Comparison of ENCODE assay signal across 8 cellular contexts in the genomic region with DNA sequence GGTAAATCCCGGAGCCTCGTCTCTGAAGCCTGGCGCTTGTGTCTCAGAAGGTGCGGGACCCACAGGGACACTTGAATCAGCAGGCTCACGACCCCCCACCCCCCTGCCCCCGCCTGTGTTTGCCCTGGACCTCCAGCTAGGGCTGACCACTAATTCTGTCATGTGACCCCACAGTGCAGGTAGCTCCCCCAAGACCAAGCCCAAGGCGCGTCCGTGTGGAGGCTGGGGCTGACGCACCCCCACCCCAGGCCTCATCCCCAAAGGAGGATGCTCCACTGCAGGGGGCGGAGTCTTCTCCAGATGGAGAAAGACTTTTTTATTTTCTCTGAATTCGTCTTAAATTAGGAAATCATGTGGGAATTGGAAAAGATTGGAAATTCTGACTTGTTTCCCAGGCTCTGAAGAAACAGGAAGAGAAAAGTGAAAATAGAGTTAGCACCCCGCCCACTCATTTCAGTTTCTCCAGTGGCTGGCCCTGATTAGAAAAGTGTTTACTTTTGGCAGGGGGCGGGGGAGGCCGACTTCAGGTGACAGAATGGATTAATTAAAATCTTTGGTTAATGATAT. TPM values are rescaled to one million over a fixed set of nuclear protein-coding genes. Genes with fewer than 3 reads are reported as not detected.
DNase-seq lines count a peak whose midpoint lies in the region; ATAC-seq and TF ChIP-seq lines count a peak whose summit lies in the region.

No MANE protein-coding gene starts in this region.

- H3K9ac ChIP-seq in BLaER1 (peak overlapping the region; percentile 90), Karpas-422 (ENCODE audit: low read length) (peak overlapping the region; percentile 93)

- H3K9me3 ChIP-seq in BLaER1 = no peaks in the 10 kb centered on the region
- H3K9me3 ChIP-seq in Karpas-422 (ENCODE audit: low read length) = no peaks in the 10 kb centered on the region

- no peaks in the 10 kb centered on the region for H3K9me3 Mint-ChIP-seq in activated T-cell treated with anti-CD3 and anti-CD28 coated beads, Interleukin-2, amount 50 U/mL, for 72 hours
- H3K9me3 Mint-ChIP-seq in natural killer cell = no peaks in the 10 kb centered on the region

- H4K20me1 ChIP-seq in BLaER1 = peaks cover 37% of the 10 kb centered on the region
- peaks cover 19% of the 10 kb centered on the region for H4K20me1 ChIP-seq in Karpas-422 (ENCODE audit: insufficient read depth, low read depth, low read length)

- peak; percentile 19 for ATAC-seq in GM19351 (IDR thresholded peaks at IDR 0.05; ENCODE audit: unreplicated experiment)
- peak; percentile 26 to 37 for ATAC-seq in activated T-cell treated with anti-CD3 and anti-CD28 coated beads, Interleukin-2, amount 50 U/mL, for 72 hours (replicated peaks in 1 of 2)
- ATAC-seq in natural killer cell = peak in 1 of 3 donors; percentile 3
- ATAC-seq in GM21526 (IDR thresholded peaks at IDR 0.05; ENCODE audit: low FRiP score, unreplicated experiment) = no peak

- DNase-seq in Karpas-422 = peak; percentile 63
- peak; percentile 61 to 64 for DNase-seq in activated T-cell treated with anti-CD3 and anti-CD28 coated beads, Interleukin-2, amount 50 U/mL, for 72 hours
- peak; percentile 68 for DNase-seq in fibroblast of villous mesenchyme (ENCODE audit: low read depth)
- DNase-seq in natural killer cell = no peak

- peak overlapping the region; percentile 93 to 95 for H3K4me3 Mint-ChIP-seq in activated T-cell treated with anti-CD3 and anti-CD28 coated beads, Interleukin-2, amount 50 U/mL, for 72 hours
- peak overlapping the region; percentile 92 for H3K4me3 Mint-ChIP-seq in natural killer cell

- 3% methylated on average over 15 of the region's 15 CpGs for WGBS in urinary bladder

- no peaks in the 10 kb centered on the region for H3K27me3 Mint-ChIP-seq in activated T-cell treated with anti-CD3 and anti-CD28 coated beads, Interleukin-2, amount 50 U/mL, for 72 hours (ENCODE audit: low read depth)
- no peaks in the 10 kb centered on the region for H3K27me3 Mint-ChIP-seq in natural killer cell (ENCODE audit: low read depth in 2 of 2)

- no peaks in the 10 kb centered on the region for H3K9me2 ChIP-seq in Karpas-422 (replicated peaks; ENCODE audit: insufficient read depth, low read length)

- H2AFZ ChIP-seq in Karpas-422 (ENCODE audit: low read length) = peak overlapping the region; percentile 89

- TF ChIP-seq CTCF in fibroblast of villous mesenchyme (IDR thresholded peaks at IDR 0.05; ENCODE audit: insufficient read depth, low read depth, low read length) (no peak), natural killer cell (IDR thresholded peaks at IDR 0.05) (no peak)

- H3K4me3 ChIP-seq in BLaER1 (peak overlapping the region; percentile 95), Karpas-422 (ENCODE audit: low read length) (peak overlapping the region; percentile 100), fibroblast of villous mesenchyme (ENCODE audit: low read depth, low read length) (peak overlapping the region; percentile 77), urinary bladder (ENCODE audit: low read depth, low read length) (peak overlapping the region; percentile 82)

- peaks cover 13 to 18% of the 10 kb centered on the region in 2 donors for H3K36me3 Mint-ChIP-seq in activated T-cell treated with anti-CD3 and anti-CD28 coated beads, Interleukin-2, amount 50 U/mL, for 72 hours (ENCODE audit: insufficient read depth in 2 of 2)
- H3K36me3 Mint-ChIP-seq in natural killer cell = peaks cover 8% of the 10 kb centered on the region

- H3K4me1 ChIP-seq in BLaER1 (peaks cover 33% of the 10 kb centered on the region), Karpas-422 (ENCODE audit: low read length) (peaks cover 18% of the 10 kb centered on the region), urinary bladder (ENCODE audit: insufficient read depth) (no peaks in the 10 kb centered on the region)

- H3K27ac ChIP-seq in BLaER1 (peak overlapping the region; percentile 93), Karpas-422 (ENCODE audit: low read length) (peak overlapping the region; percentile 87), urinary bladder (ENCODE audit: low read depth) (peak overlapping the region; percentile 99)

- peak overlapping the region; percentile 89 for H3K27ac Mint-ChIP-seq in activated T-cell treated with anti-CD3 and anti-CD28 coated beads, Interleukin-2, amount 50 U/mL, for 72 hours
- peak overlapping the region; percentile 92 to 93 for H3K27ac Mint-ChIP-seq in natural killer cell

- peak overlapping the region; percentile 93 for H3K4me2 ChIP-seq in BLaER1
- peak overlapping the region; percentile 96 for H3K4me2 ChIP-seq in Karpas-422 (ENCODE audit: low read depth, low read length, poor library complexity, severe bottlenecking)

- H3K79me2 ChIP-seq in Karpas-422 (ENCODE audit: low read length) = peaks cover 22% of the 10 kb centered on the region

- H3K27me3 ChIP-seq in BLaER1 (no peaks in the 10 kb centered on the region), Karpas-422 (ENCODE audit: low read length) (no peaks in the 10 kb centered on the region)

- intact Hi-C loops in natural killer cell (cut with micrococcal nuclease) = loop anchor here (1.0 to 5.0 kb wide), 3 partner anchors 10 to 36 kb away; no protein-coding TSS in a partner anchor

- H3K36me3 ChIP-seq in BLaER1 (peaks cover 30% of the 10 kb centered on the region), Karpas-422 (ENCODE audit: insufficient read depth, low read length) (peaks cover 18% of the 10 kb centered on the region), urinary bladder (ENCODE audit: insufficient read depth) (peaks cover 3% of the 10 kb centered on the region)

- peaks cover 39% of the 10 kb centered on the region for H3K4me1 Mint-ChIP-seq in activated T-cell treated with anti-CD3 and anti-CD28 coated beads, Interleukin-2, amount 50 U/mL, for 72 hours (ENCODE audit: low read depth)
- peaks cover 15 to 25% of the 10 kb centered on the region in 2 donors for H3K4me1 Mint-ChIP-seq in natural killer cell

RNA-seq across cellular contexts. Expression of a gene that starts 1.0 kb away (rescaled TPM):
- 42.6 and 44.0 TPM in 2 replicates for total RNA-seq in Karpas-422 (2014; rRNA removed; shearing (Covaris generic); ENCODE audit: low replicate concordance)
- 100 to 1,000 TPM; 116 to 121 TPM for total RNA-seq in activated T-cell treated with anti-CD3 and anti-CD28 coated beads, Interleukin-2, amount 50 U/mL, for 72 hours
- total RNA-seq in fibroblast of villous mesenchyme (22.2 and 24.2 TPM in 2 replicates), natural killer cell (100 to 1,000 TPM; 319 to 380 (median 338) TPM), urinary bladder (18.5 TPM)
- polyA plus RNA-seq in urinary bladder = 80.8 TPM

RNA-seq across cellular contexts. Expression of a gene that starts 25.8 kb away (rescaled TPM):
- total RNA-seq in Karpas-422 (2014; rRNA removed; shearing (Covaris generic); ENCODE audit: low replicate concordance) = 74.6 and 123 TPM in 2 replicates
- total RNA-seq in activated T-cell treated with anti-CD3 and anti-CD28 coated beads, Interleukin-2, amount 50 U/mL, for 72 hours = 100 to 1,000 TPM; 132 to 137 TPM
- total RNA-seq in fibroblast of villous mesenchyme (34.5 and 34.8 TPM in 2 replicates), natural killer cell (100 to 1,000 TPM; 520 to 776 (median 743) TPM), urinary bladder (16.0 TPM)
- 54.0 TPM for polyA plus RNA-seq in urinary bladder

RNA-seq across cellular contexts. Expression of a gene that starts 48.1 kb away (rescaled TPM):
- 20.4 and 28.5 TPM in 2 replicates for total RNA-seq in Karpas-422 (2014; rRNA removed; shearing (Covaris generic); ENCODE audit: low replicate concordance)
- 10 to 100 TPM; 45.9 TPM for total RNA-seq in activated T-cell treated with anti-CD3 and anti-CD28 coated beads, Interleukin-2, amount 50 U/mL, for 72 hours
- total RNA-seq in fibroblast of villous mesenchyme (32.4 and 33.5 TPM in 2 replicates), natural killer cell (100 to 1,000 TPM; 101 to 105 (median 102) TPM), urinary bladder (8.3 TPM)
- 25.3 TPM for polyA plus RNA-seq in urinary bladder

RNA-seq across cellular contexts. Expression of a gene that starts 48.3 kb away (rescaled TPM):
- 17.8 and 23.9 TPM in 2 replicates for total RNA-seq in Karpas-422 (2014; rRNA removed; shearing (Covaris generic); ENCODE audit: low replicate concordance)
- total RNA-seq in activated T-cell treated with anti-CD3 and anti-CD28 coated beads, Interleukin-2, amount 50 U/mL, for 72 hours = 100 to 1,000 TPM in 1 of 2 donors, 10 to 100 TPM in 1; 86.4 to 105 TPM
- total RNA-seq in fibroblast of villous mesenchyme (33.2 and 42.2 TPM in 2 replicates), natural killer cell (100 to 1,000 TPM; 140 to 155 (median 146) TPM), urinary bladder (28.4 TPM)
- 95.6 TPM for polyA plus RNA-seq in urinary bladder

RNA-seq across cellular contexts. Expression of a gene that starts 49.7 kb away (rescaled TPM):
- total RNA-seq in Karpas-422 (2014; rRNA removed; shearing (Covaris generic); ENCODE audit: low replicate concordance) = 11.8 and 28.0 TPM in 2 replicates
- total RNA-seq in activated T-cell treated with anti-CD3 and anti-CD28 coated beads, Interleukin-2, amount 50 U/mL, for 72 hours = 10 to 100 TPM; 57.3 to 70.1 TPM
- total RNA-seq in fibroblast of villous mesenchyme (28.9 and 29.3 TPM in 2 replicates), natural killer cell (10 to 100 TPM; 85.3 to 94.5 (median 94.0) TPM), urinary bladder (20.6 TPM)
- polyA plus RNA-seq in urinary bladder = 39.7 TPM
